Comparison of ENCODE assay signal across 8 cellular contexts in the genomic region with DNA sequence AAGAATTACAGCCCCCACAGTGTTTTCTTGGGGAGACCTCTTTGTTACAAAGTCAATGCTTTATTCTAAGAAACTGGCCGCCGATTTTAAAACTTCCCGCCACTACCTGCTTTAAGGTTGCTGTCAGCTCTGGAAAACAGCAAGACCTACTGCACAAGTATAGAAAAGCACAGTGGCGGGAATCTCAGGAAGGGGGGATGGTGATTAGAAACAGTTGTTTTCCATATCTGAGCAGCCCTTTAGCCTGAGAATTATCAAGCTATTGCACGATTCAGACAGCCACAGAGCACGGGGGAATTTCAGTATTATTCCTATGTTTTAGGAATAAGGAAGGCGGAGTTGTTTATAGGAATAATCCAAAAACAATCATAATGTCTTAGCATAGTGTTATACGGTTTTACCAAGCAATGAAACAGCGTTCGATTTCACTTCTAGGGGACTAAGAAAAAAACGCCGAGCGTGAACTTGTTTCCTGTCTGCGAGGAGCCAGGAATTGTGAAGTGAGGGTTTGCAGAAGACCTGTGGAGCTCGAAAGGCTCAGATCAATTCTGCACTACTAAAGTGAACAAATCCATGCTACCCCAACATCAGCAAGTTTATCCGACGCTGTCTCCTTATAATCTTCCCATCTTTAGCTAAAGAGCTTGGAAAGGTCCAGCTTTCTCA.
DNase-seq lines count a peak whose midpoint lies in the region; ATAC-seq, FAIRE-seq and TF ChIP-seq lines count a peak whose summit lies in the region.

No MANE protein-coding gene starts in this region.

- peak overlapping the region; percentile 97 for H3K4me3 Mint-ChIP-seq in activated naive CD8-positive, alpha-beta T cell

- peaks cover 12% of the 10 kb centered on the region for H3K4me1 Mint-ChIP-seq in activated naive CD8-positive, alpha-beta T cell (ENCODE audit: low read depth)

- H3K27ac ChIP-seq in DOHH2 (ENCODE audit: low read depth, low read length) (peak overlapping the region; percentile 45), keratinocyte (ENCODE audit: control insufficient read depth, insufficient read depth, low read length) (no peak overlapping the region), subcutaneous abdominal adipose tissue (ENCODE audit: low read depth, low read length) (peak overlapping the region; percentile 8)

- peaks cover 6% of the 10 kb centered on the region; the same call in 1 of the 2 replicates for H3K4me1 ChIP-seq in DOHH2 (ENCODE audit: control insufficient read depth, low read length)
- H3K4me1 ChIP-seq in keratinocyte (ENCODE audit: control insufficient read depth, extremely low read depth, insufficient read depth, low read length): no peaks in the 10 kb centered on the region
- peaks cover 0 to 12% (median 9%) of the 10 kb centered on the region in 5 donors for H3K4me1 ChIP-seq in subcutaneous abdominal adipose tissue (ENCODE audit: control insufficient read depth in 5 of 5, insufficient read depth in 5 of 5, low read length in 5 of 5)

- H3K79me2 ChIP-seq in DOHH2 (ENCODE audit: control insufficient read depth, low read length) (peaks cover 21% of the 10 kb centered on the region), keratinocyte (ENCODE audit: control insufficient read depth, insufficient read depth, low read length) (no peaks in the 10 kb centered on the region)

- DNase-seq in keratinocyte (ENCODE audit: low read depth, low spot score): no peak
- DNase-seq in activated CD4-positive, alpha-beta T cell treated with anti-CD3 and anti-CD28 coated beads for 48 hours: no peak
- no peak for DNase-seq in stimulated activated CD4-positive, alpha-beta T cell treated with anti-CD3 and anti-CD28 coated beads, Interleukin-4, amount 100 ng/mL, for 4 hours

- H3K27me3 ChIP-seq in DOHH2 (ENCODE audit: control insufficient read depth, low read length) (no peaks in the 10 kb centered on the region; the same call in 1 of the 2 replicates), keratinocyte (ENCODE audit: control insufficient read depth, extremely low read depth, insufficient read depth, low read length) (peaks cover 4% of the 10 kb centered on the region), subcutaneous abdominal adipose tissue (ENCODE audit: control insufficient read depth in 5 of 5, insufficient read depth in 4 of 5, low read length in 5 of 5) (peaks cover 0 to 7% (median 0%) of the 10 kb centered on the region in 5 donors)

- TF ChIP-seq CTCF in DOHH2 (IDR thresholded peaks at IDR 0.05; ENCODE audit: low read depth, low read length, poor library complexity, severe bottlenecking) (no peak), keratinocyte (optimal IDR thresholded peaks at IDR 0.05 in 1 of 3, IDR thresholded peaks at IDR 0.05 in 1 of 3, conservative IDR thresholded peaks at IDR 0.05 in 1 of 3; ENCODE audit: extremely low read depth in 1 of 3, insufficient read depth in 2 of 3, low read length in 3 of 3) (no peak)

- H3K9me3 Mint-ChIP-seq in activated naive CD8-positive, alpha-beta T cell (ENCODE audit: low read depth): no peaks in the 10 kb centered on the region

- H4K20me1 ChIP-seq in DOHH2 (ENCODE audit: control insufficient read depth, insufficient read depth, low read depth, low read length): no peaks in the 10 kb centered on the region
- no peaks in the 10 kb centered on the region for H4K20me1 ChIP-seq in keratinocyte (ENCODE audit: control insufficient read depth, extremely low read depth, insufficient read depth, low read length)

- H3K4me3 ChIP-seq in DOHH2 (ENCODE audit: low read length): peak overlapping the region; percentile 90
- peak overlapping the region; percentile 51 to 64 (median 57) for H3K4me3 ChIP-seq in keratinocyte (ENCODE audit: control insufficient read depth in 2 of 3, extremely low read depth in 1 of 3, insufficient read depth in 2 of 3, low read depth in 1 of 3, low read length in 3 of 3)
- H3K4me3 ChIP-seq in subcutaneous abdominal adipose tissue (ENCODE audit: low read depth in 1 of 5, low read length in 5 of 5): peak overlapping the region; percentile 61 to 85 (median 67)

- dilution Hi-C loops in keratinocyte (cut with MboI; ENCODE audit: extremely low pct_ligation_motif_present, low sequenced_read_pairs): no loop called here

- H3K4me2 ChIP-seq in DOHH2 (ENCODE audit: low read length) (peak overlapping the region; percentile 93), keratinocyte (ENCODE audit: control insufficient read depth, extremely low read depth, insufficient read depth, low read depth, low read length) (peak overlapping the region; percentile 91)

- H3K36me3 ChIP-seq in DOHH2 (ENCODE audit: control insufficient read depth, low read length): no peaks in the 10 kb centered on the region
- no peaks in the 10 kb centered on the region for H3K36me3 ChIP-seq in keratinocyte (ENCODE audit: control insufficient read depth in 2 of 2, extremely low read depth in 1 of 2, insufficient read depth in 2 of 2, low read length in 2 of 2)
- no peaks in the 10 kb centered on the region for H3K36me3 ChIP-seq in subcutaneous abdominal adipose tissue (ENCODE audit: control insufficient read depth in 5 of 5, insufficient read depth in 5 of 5, low read length in 5 of 5)

- H2AFZ ChIP-seq in keratinocyte (ENCODE audit: control insufficient read depth, low read length): peak overlapping the region; percentile 58

- H3K27me3 Mint-ChIP-seq in activated naive CD8-positive, alpha-beta T cell: no peaks in the 10 kb centered on the region

- H3F3A ChIP-seq in DOHH2 (ENCODE audit: control insufficient read depth, insufficient read depth): no peaks in the 10 kb centered on the region

- FAIRE-seq in keratinocyte (lab: Jason Lieb, UNC): no peak

- H3K36me3 Mint-ChIP-seq in activated naive CD8-positive, alpha-beta T cell: no peaks in the 10 kb centered on the region

- H3K9me3 ChIP-seq in DOHH2 (ENCODE audit: control insufficient read depth, insufficient read depth, low read length) (no peaks in the 10 kb centered on the region), keratinocyte (ENCODE audit: control insufficient read depth, low read depth, low read length) (no peaks in the 10 kb centered on the region), subcutaneous abdominal adipose tissue (ENCODE audit: control insufficient read depth in 5 of 5, low read length in 5 of 5) (no peaks in the 10 kb centered on the region)

- H3K27ac Mint-ChIP-seq in activated naive CD8-positive, alpha-beta T cell: no peak overlapping the region

- ATAC-seq in GM21360 (IDR thresholded peaks at IDR 0.05; ENCODE audit: unreplicated experiment) (peak; percentile 18), HG03520 (IDR thresholded peaks at IDR 0.05; ENCODE audit: unreplicated experiment) (peak; percentile 22)

- no peaks in the 10 kb centered on the region for H3K9me2 ChIP-seq in DOHH2 (replicated peaks; ENCODE audit: control insufficient read depth, low read length)

- H3K9ac ChIP-seq in keratinocyte (ENCODE audit: control insufficient read depth, extremely low read depth, insufficient read depth, low read length) (peak overlapping the region; percentile 16), subcutaneous abdominal adipose tissue (ENCODE audit: low read length in 5 of 5) (peak overlapping the region in 2 of 5 donors; percentile 41 to 62)

- no peaks in the 10 kb centered on the region for H3K9me1 ChIP-seq in keratinocyte (ENCODE audit: control insufficient read depth, extremely low read depth, insufficient read depth, low read length)
